16 cellular contexts compared by ENCODE assay signal in genomic region chr10:3151889-3152565, GRCh38. TPM values are rescaled to one million over a fixed set of nuclear protein-coding genes. Genes with fewer than 3 reads are reported as not detected.
A peak's percentile ranks its signal among the peaks of the same experiment; 100 is the strongest.
DNase-seq lines count a peak whose midpoint lies in the region; ATAC-seq lines count a peak whose summit lies in the region.
"Had no signal": no experiment of that assay in that cellular context is flagged by ENCODE, and none has a peak within 500 bp of the region (broad histone marks: within the 10 kb centered on the region; RNA-seq: fewer than 3 reads in every experiment).

No MANE protein-coding gene starts in this region.

- peak overlapping the region; percentile 51 for H3K27ac Mint-ChIP-seq in activated CD4-positive, alpha-beta T cell treated with anti-CD3 and anti-CD28 coated beads, Interleukin-2, amount 10 ng/mL, durations not matched to agents 24 days and 14 days
- peak overlapping the region; percentile 56 for H3K27ac Mint-ChIP-seq in activated T-helper 17 cell treated with anti-CD3 and anti-CD28 coated beads, Interleukin-2, amount 50 U/mL, for 72 hours

- intact Hi-C loops in activated CD4-positive, alpha-beta T cell treated with anti-CD3 and anti-CD28 coated beads, Interleukin-2, amount 10 ng/mL, durations not matched to agents 24 days and 14 days (cut with micrococcal nuclease): no loop called here

- H4K91ac ChIP-seq in mesenchymal stem cell (ENCODE audit: low read length): no peak overlapping the region

- DNase-seq in activated CD4-positive, alpha-beta T cell treated with anti-CD3 and anti-CD28 coated beads, Interleukin-2, amount 10 ng/mL, durations not matched to agents 24 days and 14 days: no peak
- no peak for DNase-seq in activated CD4-positive, alpha-beta T cell treated with anti-CD3 and anti-CD28 coated beads, Interleukin-2, amount 50 U/mL, for 1 hour
- DNase-seq in NCI-H146 (lab: John Stamatoyannopoulos, UW): peak; percentile 27
- DNase-seq in mesenchymal stem cell: no peak
- no peak for DNase-seq in AG20443 (ENCODE audit: low spot score)
- no peak for DNase-seq in effector CD8-positive, alpha-beta T cell (lab: John Stamatoyannopoulos, UW)
- DNase-seq: AML-193, DMS53, IMR-90, NCI-H1436 treated with DMSO at 0.1 percent for 48 hours, NCI-H345, NCI-H526 treated with DMSO at 0.1 percent for 48 hours, PC-9 had no signal

- no peak overlapping the region for H3K23ac ChIP-seq in mesenchymal stem cell (ENCODE audit: low read length in 2 of 2)

- no peak overlapping the region for H3K14ac ChIP-seq in mesenchymal stem cell (ENCODE audit: low read length in 2 of 2)

- no peak overlapping the region for H3K4me3 Mint-ChIP-seq in activated CD4-positive, alpha-beta T cell treated with anti-CD3 and anti-CD28 coated beads, Interleukin-2, amount 10 ng/mL, durations not matched to agents 24 days and 14 days
- no peak overlapping the region for H3K4me3 Mint-ChIP-seq in activated T-helper 17 cell treated with anti-CD3 and anti-CD28 coated beads, Interleukin-2, amount 50 U/mL, for 72 hours

- H3K9me3 ChIP-seq in mesenchymal stem cell (ENCODE audit: control insufficient read depth, low read length): no peaks in the 10 kb centered on the region

- H3K4me1 ChIP-seq in mesenchymal stem cell (ENCODE audit: control insufficient read depth, insufficient read depth, low read depth, low read length): peaks cover 5% of the 10 kb centered on the region

- no peak overlapping the region for H2BK12ac ChIP-seq in mesenchymal stem cell (ENCODE audit: low read length in 2 of 2)

- H3K4me1 Mint-ChIP-seq in activated CD4-positive, alpha-beta T cell treated with anti-CD3 and anti-CD28 coated beads, Interleukin-2, amount 10 ng/mL, durations not matched to agents 24 days and 14 days: peaks cover 5% of the 10 kb centered on the region
- peaks cover 11% of the 10 kb centered on the region for H3K4me1 Mint-ChIP-seq in activated T-helper 17 cell treated with anti-CD3 and anti-CD28 coated beads, Interleukin-2, amount 50 U/mL, for 72 hours

- peaks cover 62 to 100% of the 10 kb centered on the region in 2 experiments for H3K36me3 ChIP-seq in mesenchymal stem cell (ENCODE audit: control insufficient read depth in 1 of 2, insufficient read depth in 2 of 2, low read depth in 1 of 2, low read length in 2 of 2)

- H3K18ac ChIP-seq in mesenchymal stem cell (ENCODE audit: low read depth in 1 of 2, low read length in 2 of 2): no peak overlapping the region

- 96% methylated on average over 13 of the region's 13 CpGs for WGBS in mesenchymal stem cell

- no peak overlapping the region for H3K9ac ChIP-seq in mesenchymal stem cell (ENCODE audit: low read length)

- no peak overlapping the region for H2AFZ ChIP-seq in mesenchymal stem cell (ENCODE audit: low read depth, low read length)
- H2AFZ ChIP-seq: PC-9 had no signal

- no peak overlapping the region for H3K4ac ChIP-seq in mesenchymal stem cell (ENCODE audit: low read depth in 1 of 2, low read length in 2 of 2)

- no peak overlapping the region for H3K27ac ChIP-seq in mesenchymal stem cell (ENCODE audit: low read length, poor library complexity, severe bottlenecking)
- H3K27ac ChIP-seq: PC-9 had no signal

- H3K4me3 ChIP-seq in mesenchymal stem cell (ENCODE audit: insufficient read depth in 1 of 2, low read depth in 1 of 2, low read length in 2 of 2): no peak overlapping the region
- H3K4me3 ChIP-seq: PC-9 had no signal

- no peaks in the 10 kb centered on the region for H3K27me3 Mint-ChIP-seq in activated CD4-positive, alpha-beta T cell treated with anti-CD3 and anti-CD28 coated beads, Interleukin-2, amount 10 ng/mL, durations not matched to agents 24 days and 14 days
- H3K27me3 Mint-ChIP-seq in activated T-helper 17 cell treated with anti-CD3 and anti-CD28 coated beads, Interleukin-2, amount 50 U/mL, for 72 hours: no peaks in the 10 kb centered on the region

- H3K79me1 ChIP-seq in mesenchymal stem cell (replicated peaks; ENCODE audit: low read length, poor library complexity, severe bottlenecking): peaks cover 44% of the 10 kb centered on the region

- H3K27me3 ChIP-seq in mesenchymal stem cell (ENCODE audit: control insufficient read depth in 1 of 2, insufficient read depth in 1 of 2, low read length in 2 of 2): no peaks in the 10 kb centered on the region

- peak; percentile 28 for ATAC-seq in activated T-helper 17 cell treated with anti-CD3 and anti-CD28 coated beads, Interleukin-2, amount 50 U/mL, for 72 hours (replicated peaks)
- ATAC-seq in HG03457 (IDR thresholded peaks at IDR 0.05; ENCODE audit: unreplicated experiment): no peak
- ATAC-seq: Right ventricle myocardium inferior had no signal

- H4K8ac ChIP-seq in mesenchymal stem cell (ENCODE audit: low read length): peak overlapping the region; percentile 19

- no peak overlapping the region for H2BK120ac ChIP-seq in mesenchymal stem cell (ENCODE audit: low read depth, low read length)

- H3K4me2 ChIP-seq in mesenchymal stem cell (ENCODE audit: low read length, poor library complexity, severe bottlenecking): no peak overlapping the region
- H3K4me2 ChIP-seq: PC-9 had no signal

- no peak overlapping the region for H2BK5ac ChIP-seq in mesenchymal stem cell (ENCODE audit: low read depth, low read length, poor library complexity, severe bottlenecking)

- no peaks in the 10 kb centered on the region for H3K9me3 Mint-ChIP-seq in activated CD4-positive, alpha-beta T cell treated with anti-CD3 and anti-CD28 coated beads, Interleukin-2, amount 10 ng/mL, durations not matched to agents 24 days and 14 days
- H3K9me3 Mint-ChIP-seq in activated T-helper 17 cell treated with anti-CD3 and anti-CD28 coated beads, Interleukin-2, amount 50 U/mL, for 72 hours: no peaks in the 10 kb centered on the region

- H3K36me3 Mint-ChIP-seq in activated CD4-positive, alpha-beta T cell treated with anti-CD3 and anti-CD28 coated beads, Interleukin-2, amount 10 ng/mL, durations not matched to agents 24 days and 14 days (ENCODE audit: low read depth): peaks cover 71% of the 10 kb centered on the region
- H3K36me3 Mint-ChIP-seq in activated T-helper 17 cell treated with anti-CD3 and anti-CD28 coated beads, Interleukin-2, amount 50 U/mL, for 72 hours (ENCODE audit: low read depth): peaks cover 100% of the 10 kb centered on the region

- no peak overlapping the region for H2AK5ac ChIP-seq in mesenchymal stem cell (ENCODE audit: low read length, severe bottlenecking)

- no peak overlapping the region for H2BK15ac ChIP-seq in mesenchymal stem cell (ENCODE audit: low read depth, poor library complexity, severe bottlenecking)

RNA-seq across cellular contexts. Expression of gene PITRM1, which starts 20.6 kb away (rescaled TPM):
- total RNA-seq in activated CD4-positive, alpha-beta T cell treated with anti-CD3 and anti-CD28 coated beads, Interleukin-2, amount 10 ng/mL, durations not matched to agents 24 days and 14 days: 79.6 and 83.4 TPM in 2 replicates
- 100 to 1,000 TPM; 160 to 169 TPM for total RNA-seq in activated T-helper 17 cell treated with anti-CD3 and anti-CD28 coated beads, Interleukin-2, amount 50 U/mL, for 72 hours
- polyA plus RNA-seq in mesenchymal stem cell (2013, experiment 1 of 2): 53.6 TPM
- 50.9 TPM for polyA plus RNA-seq in mesenchymal stem cell (2013, experiment 2 of 2)
